Comparison of ENCODE assay signal across 8 cellular contexts in genomic region chr3:194255252-194256039, GRCh38.
DNase-seq lines count a peak whose midpoint lies in the region; ATAC-seq and TF ChIP-seq lines count a peak whose summit lies in the region.

No MANE protein-coding gene starts in this region.

- H3F3A ChIP-seq in OCI-LY1 (ENCODE audit: insufficient read depth, low read length), result no peaks in the 10 kb centered on the region

- H3K36me3 ChIP-seq in OCI-LY1 (ENCODE audit: insufficient read depth, low read length), result no peaks in the 10 kb centered on the region

- H3K79me2 ChIP-seq in OCI-LY1 (ENCODE audit: insufficient read depth, low read length), result no peaks in the 10 kb centered on the region

- H4K20me1 ChIP-seq in OCI-LY1 (ENCODE audit: insufficient read depth, low read length), result no peaks in the 10 kb centered on the region

- H3K9ac ChIP-seq in OCI-LY1 (ENCODE audit: low read length), result no peak overlapping the region

- ATAC-seq in GM19438 (IDR thresholded peaks at IDR 0.05; ENCODE audit: low read depth, unreplicated experiment), result peak; percentile 65
- peak; percentile 56 for ATAC-seq in left lobe of liver
- no peak for ATAC-seq in HG02973 (IDR thresholded peaks at IDR 0.05; ENCODE audit: unreplicated experiment)
- ATAC-seq in GM19452 (IDR thresholded peaks at IDR 0.05; ENCODE audit: unreplicated experiment), result no peak

- H3K9me3 ChIP-seq in OCI-LY1 (ENCODE audit: low read length), result peaks cover 6% of the 10 kb centered on the region

- no peak for TF ChIP-seq CTCF in OCI-LY1 (IDR thresholded peaks at IDR 0.05; ENCODE audit: low read length)

- peaks cover 5% of the 10 kb centered on the region for H3K4me1 ChIP-seq in OCI-LY1 (ENCODE audit: insufficient read depth, low read length, severe bottlenecking)

- H3K27me3 ChIP-seq in OCI-LY1 (ENCODE audit: insufficient read depth, low read length), result peaks cover 7% of the 10 kb centered on the region; the same call in 1 of the 2 replicates

- peak; percentile 7 for DNase-seq in activated T-helper 1 cell treated with Interleukin-2 at 50 U/mL for 16 hours (ENCODE audit: low read depth)
- peak; percentile 60 for DNase-seq in left lobe of liver (ENCODE audit: low spot score)
- peak; percentile 14 for DNase-seq in stimulated activated CD8-positive, alpha-beta memory T cell treated with anti-CD3 and anti-CD28 coated beads, Interleukin-12 subunit alpha, Interleukin-12 subunit beta, amount 100 ng/mL, for 1 hour (ENCODE audit: low read depth)
- no peak for DNase-seq in midbrain (lab: John Stamatoyannopoulos, UW)

- H3K27ac ChIP-seq in OCI-LY1 (ENCODE audit: low read depth, low read length, poor library complexity, severe bottlenecking), result no peak overlapping the region

- peak overlapping the region; percentile 19; the same call in 1 of the 2 replicates for H3K4me2 ChIP-seq in OCI-LY1 (ENCODE audit: low read length)

- H2AFZ ChIP-seq in OCI-LY1 (ENCODE audit: low read length), result no peak overlapping the region

- no peaks in the 10 kb centered on the region for H3K9me2 ChIP-seq in OCI-LY1 (ENCODE audit: low read depth, low read length)

- peak overlapping the region; percentile 13 for H3K4me3 ChIP-seq in OCI-LY1 (ENCODE audit: low read depth, low read length, poor library complexity, severe bottlenecking)

Comparison
In these comparisons a context has a peak if more than half of its experiments do, and no peak if none do; other contexts are left out.
1. ATAC-seq: peak in GM19438 (single experiment) and left lobe of liver (single experiment); none in HG02973 (single experiment) and GM19452 (single experiment).